Comparison of ENCODE assay signal across 8 cellular contexts in genomic region chr2:54634564-54635511, GRCh38.
A peak's percentile ranks its signal among the peaks of the same experiment; 100 is the strongest.
DNase-seq lines count a peak whose midpoint lies in the region; ATAC-seq, FAIRE-seq and TF ChIP-seq lines count a peak whose summit lies in the region.

No MANE protein-coding gene starts in this region.

- peaks cover 83% of the 10 kb centered on the region for H3K36me3 Mint-ChIP-seq in GM23338 (ENCODE audit: low read depth)

- no peak overlapping the region for H4K8ac ChIP-seq in mesendoderm (ENCODE audit: low read depth, low read length)

- no peak overlapping the region for H3K4me3 Mint-ChIP-seq in GM23338

- H3K36me3 ChIP-seq in GM23338 (ENCODE audit: insufficient read depth) (peaks cover 47% of the 10 kb centered on the region), mesendoderm (ENCODE audit: control insufficient read depth, insufficient read depth, low read length) (peaks cover 23% of the 10 kb centered on the region)

- H3K4me3 ChIP-seq in GM23338: no peak overlapping the region
- no peak overlapping the region for H3K4me3 ChIP-seq in mesendoderm (ENCODE audit: low read length)

- H3K56ac ChIP-seq in mesendoderm (ENCODE audit: low read length): no peak overlapping the region

- peaks cover 3% of the 10 kb centered on the region for H3K79me1 ChIP-seq in mesendoderm (ENCODE audit: low read length)

- TF ChIP-seq CTCF in GM23338 (conservative IDR thresholded peaks at IDR 0.05; ENCODE audit: low read depth in 2 of 2): no peak
- TF ChIP-seq CTCF in D721Med (IDR thresholded peaks at IDR 0.05; ENCODE audit: insufficient read depth, missing control alignments): no peak

- peaks cover 7% of the 10 kb centered on the region for H3K27me3 Mint-ChIP-seq in GM23338 (ENCODE audit: insufficient read depth, low read depth, poor library complexity)

- DNase-seq in GM23338 (ENCODE audit: low spot score) (peak; percentile 38), NCI-H187 (lab: John Stamatoyannopoulos, UW) (peak; percentile 60 to 64), dermis blood vessel endothelial cell (peak; percentile 95), mesendoderm (peak; percentile 63), KBM-7 (no peak), NCI-H1105 treated with DMSO at 0.1 percent for 48 hours (lab: John Stamatoyannopoulos, UW) (no peak), D721Med (ENCODE audit: insufficient read length, low spot score) (no peak)

- no peak overlapping the region for H3K4me2 ChIP-seq in GM23338
- H3K4me2 ChIP-seq in mesendoderm (ENCODE audit: low read length): no peak overlapping the region

- peaks cover 5% of the 10 kb centered on the region for H3K4me1 ChIP-seq in GM23338 (ENCODE audit: insufficient read depth)
- no peaks in the 10 kb centered on the region for H3K4me1 ChIP-seq in mesendoderm (ENCODE audit: control insufficient read depth, low read depth, low read length)

- no peak overlapping the region for H2AK5ac ChIP-seq in mesendoderm (ENCODE audit: low read length)

- no peak overlapping the region for H2BK120ac ChIP-seq in mesendoderm (ENCODE audit: low read depth, low read length)

- in situ Hi-C loops in KBM-7 (cut with MboI; ENCODE audit: low pct_unique_long_range_greater_than_20kb, low sequenced_read_pairs): no loop called here

- no peaks in the 10 kb centered on the region for H3K9me3 Mint-ChIP-seq in GM23338

- no peak overlapping the region for H2AFZ ChIP-seq in GM23338

- no CpG with 5 or more reads among the region's 16 CpGs for WGBS in mesendoderm (ENCODE audit: extremely low coverage, insufficient coverage, low lambda C conversion rate)

- no peak overlapping the region for H3K4ac ChIP-seq in mesendoderm (ENCODE audit: low read depth, low read length)

- H3K79me2 ChIP-seq in GM23338 (replicated peaks; ENCODE audit: insufficient read depth) (0 out of 2 replicates have a peak, but pooled peaks cover 4% of the 10 kb centered on the region), mesendoderm (ENCODE audit: control insufficient read depth, insufficient read depth, low read length) (no peaks in the 10 kb centered on the region)

- no peak overlapping the region for H2BK15ac ChIP-seq in mesendoderm (replicated peaks; ENCODE audit: low read depth)

- H3F3A ChIP-seq in GM23338 (replicated peaks; ENCODE audit: low read depth): no peaks in the 10 kb centered on the region

- H4K5ac ChIP-seq in mesendoderm (ENCODE audit: low read length): no peak overlapping the region

- H2BK5ac ChIP-seq in mesendoderm (ENCODE audit: low read length): no peak overlapping the region

- FAIRE-seq in D721Med (lab: Jason Lieb, UNC): no peak

- H3K27me3 ChIP-seq in GM23338 (ENCODE audit: insufficient read depth) (no peaks in the 10 kb centered on the region), mesendoderm (ENCODE audit: insufficient read depth, low read length, poor library complexity) (no peaks in the 10 kb centered on the region)

- no peaks in the 10 kb centered on the region for H3K9me2 ChIP-seq in GM23338 (ENCODE audit: insufficient read depth)

- H3K27ac Mint-ChIP-seq in GM23338: peak overlapping the region; percentile 57

- H3K27ac ChIP-seq in GM23338 (ENCODE audit: low read depth): peak overlapping the region; percentile 45; the same call in 1 of the 2 replicates
- no peak overlapping the region for H3K27ac ChIP-seq in mesendoderm (ENCODE audit: low read depth, low read length)

- H4K20me1 ChIP-seq in GM23338 (replicated peaks; ENCODE audit: insufficient read depth): peaks cover 19% of the 10 kb centered on the region

- peak overlapping the region; percentile 3 for H3K23ac ChIP-seq in mesendoderm (ENCODE audit: low read length)

- ATAC-seq in GM18502 (IDR thresholded peaks at IDR 0.05; ENCODE audit: poor library complexity, unreplicated experiment) (peak; percentile 78), GM23338 (peak; percentile 65)

- H3K4me1 Mint-ChIP-seq in GM23338: peaks cover 12% of the 10 kb centered on the region; the same call in 2 of the 3 replicates

- H3K18ac ChIP-seq in mesendoderm (ENCODE audit: low read length): no peak overlapping the region

- no peak overlapping the region for H3K9ac ChIP-seq in mesendoderm (ENCODE audit: low read length)

TF ChIP-seq in GM23338, 12 proteins besides CTCF, POLR2A, EP300 and RAD21 (continues in another document):
- TF ChIP-seq ZNF114 (CRISPR knock-in tag; IDR thresholded peaks at IDR 0.05) (no peak), STAT1 (IDR thresholded peaks at IDR 0.05; ENCODE audit: unreplicated experiment) (no peak), EZH2phosphoT487 (IDR thresholded peaks at IDR 0.05; ENCODE audit: unreplicated experiment) (no peak)
- TF ChIP-seq, protein P1, sequence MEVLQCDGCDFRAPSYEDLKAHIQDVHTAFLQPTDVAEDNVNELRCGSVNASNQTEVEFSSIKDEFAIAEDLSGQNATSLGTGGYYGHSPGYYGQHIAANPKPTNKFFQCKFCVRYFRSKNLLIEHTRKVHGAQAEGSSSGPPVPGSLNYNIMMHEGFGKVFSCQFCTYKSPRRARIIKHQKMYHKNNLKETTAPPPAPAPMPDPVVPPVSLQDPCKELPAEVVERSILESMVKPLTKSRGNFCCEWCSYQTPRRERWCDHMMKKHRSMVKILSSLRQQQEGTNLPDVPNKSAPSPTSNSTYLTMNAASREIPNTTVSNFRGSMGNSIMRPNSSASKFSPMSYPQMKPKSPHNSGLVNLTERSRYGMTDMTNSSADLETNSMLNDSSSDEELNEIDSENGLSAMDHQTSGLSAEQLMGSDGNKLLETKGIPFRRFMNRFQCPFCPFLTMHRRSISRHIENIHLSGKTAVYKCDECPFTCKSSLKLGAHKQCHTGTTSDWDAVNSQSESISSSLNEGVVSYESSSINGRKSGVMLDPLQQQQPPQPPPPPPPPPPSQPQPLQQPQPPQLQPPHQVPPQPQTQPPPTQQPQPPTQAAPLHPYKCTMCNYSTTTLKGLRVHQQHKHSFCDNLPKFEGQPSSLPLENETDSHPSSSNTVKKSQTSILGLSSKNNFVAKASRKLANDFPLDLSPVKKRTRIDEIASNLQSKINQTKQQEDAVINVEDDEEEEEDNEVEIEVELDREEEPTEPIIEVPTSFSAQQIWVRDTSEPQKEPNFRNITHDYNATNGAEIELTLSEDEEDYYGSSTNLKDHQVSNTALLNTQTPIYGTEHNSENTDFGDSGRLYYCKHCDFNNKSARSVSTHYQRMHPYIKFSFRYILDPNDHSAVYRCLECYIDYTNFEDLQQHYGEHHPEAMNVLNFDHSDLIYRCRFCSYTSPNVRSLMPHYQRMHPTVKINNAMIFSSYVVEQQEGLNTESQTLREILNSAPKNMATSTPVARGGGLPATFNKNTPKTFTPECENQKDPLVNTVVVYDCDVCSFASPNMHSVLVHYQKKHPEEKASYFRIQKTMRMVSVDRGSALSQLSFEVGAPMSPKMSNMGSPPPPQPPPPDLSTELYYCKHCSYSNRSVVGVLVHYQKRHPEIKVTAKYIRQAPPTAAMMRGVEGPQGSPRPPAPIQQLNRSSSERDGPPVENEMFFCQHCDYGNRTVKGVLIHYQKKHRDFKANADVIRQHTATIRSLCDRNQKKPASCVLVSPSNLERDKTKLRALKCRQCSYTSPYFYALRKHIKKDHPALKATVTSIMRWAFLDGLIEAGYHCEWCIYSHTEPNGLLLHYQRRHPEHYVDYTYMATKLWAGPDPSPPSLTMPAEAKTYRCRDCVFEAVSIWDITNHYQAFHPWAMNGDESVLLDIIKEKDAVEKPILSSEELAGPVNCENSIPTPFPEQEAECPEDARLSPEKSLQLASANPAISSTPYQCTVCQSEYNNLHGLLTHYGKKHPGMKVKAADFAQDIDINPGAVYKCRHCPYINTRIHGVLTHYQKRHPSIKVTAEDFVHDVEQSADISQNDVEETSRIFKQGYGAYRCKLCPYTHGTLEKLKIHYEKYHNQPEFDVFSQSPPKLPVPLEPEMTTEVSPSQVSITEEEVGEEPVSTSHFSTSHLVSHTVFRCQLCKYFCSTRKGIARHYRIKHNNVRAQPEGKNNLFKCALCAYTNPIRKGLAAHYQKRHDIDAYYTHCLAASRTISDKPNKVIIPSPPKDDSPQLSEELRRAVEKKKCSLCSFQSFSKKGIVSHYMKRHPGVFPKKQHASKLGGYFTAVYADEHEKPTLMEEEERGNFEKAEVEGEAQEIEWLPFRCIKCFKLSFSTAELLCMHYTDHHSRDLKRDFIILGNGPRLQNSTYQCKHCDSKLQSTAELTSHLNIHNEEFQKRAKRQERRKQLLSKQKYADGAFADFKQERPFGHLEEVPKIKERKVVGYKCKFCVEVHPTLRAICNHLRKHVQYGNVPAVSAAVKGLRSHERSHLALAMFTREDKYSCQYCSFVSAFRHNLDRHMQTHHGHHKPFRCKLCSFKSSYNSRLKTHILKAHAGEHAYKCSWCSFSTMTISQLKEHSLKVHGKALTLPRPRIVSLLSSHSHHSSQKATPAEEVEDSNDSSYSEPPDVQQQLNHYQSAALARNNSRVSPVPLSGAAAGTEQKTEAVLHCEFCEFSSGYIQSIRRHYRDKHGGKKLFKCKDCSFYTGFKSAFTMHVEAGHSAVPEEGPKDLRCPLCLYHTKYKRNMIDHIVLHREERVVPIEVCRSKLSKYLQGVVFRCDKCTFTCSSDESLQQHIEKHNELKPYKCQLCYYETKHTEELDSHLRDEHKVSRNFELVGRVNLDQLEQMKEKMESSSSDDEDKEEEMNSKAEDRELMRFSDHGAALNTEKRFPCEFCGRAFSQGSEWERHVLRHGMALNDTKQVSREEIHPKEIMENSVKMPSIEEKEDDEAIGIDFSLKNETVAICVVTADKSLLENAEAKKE (CRISPR knock-in tag; IDR thresholded peaks at IDR 0.05): no peak
- TF ChIP-seq, protein P2, sequence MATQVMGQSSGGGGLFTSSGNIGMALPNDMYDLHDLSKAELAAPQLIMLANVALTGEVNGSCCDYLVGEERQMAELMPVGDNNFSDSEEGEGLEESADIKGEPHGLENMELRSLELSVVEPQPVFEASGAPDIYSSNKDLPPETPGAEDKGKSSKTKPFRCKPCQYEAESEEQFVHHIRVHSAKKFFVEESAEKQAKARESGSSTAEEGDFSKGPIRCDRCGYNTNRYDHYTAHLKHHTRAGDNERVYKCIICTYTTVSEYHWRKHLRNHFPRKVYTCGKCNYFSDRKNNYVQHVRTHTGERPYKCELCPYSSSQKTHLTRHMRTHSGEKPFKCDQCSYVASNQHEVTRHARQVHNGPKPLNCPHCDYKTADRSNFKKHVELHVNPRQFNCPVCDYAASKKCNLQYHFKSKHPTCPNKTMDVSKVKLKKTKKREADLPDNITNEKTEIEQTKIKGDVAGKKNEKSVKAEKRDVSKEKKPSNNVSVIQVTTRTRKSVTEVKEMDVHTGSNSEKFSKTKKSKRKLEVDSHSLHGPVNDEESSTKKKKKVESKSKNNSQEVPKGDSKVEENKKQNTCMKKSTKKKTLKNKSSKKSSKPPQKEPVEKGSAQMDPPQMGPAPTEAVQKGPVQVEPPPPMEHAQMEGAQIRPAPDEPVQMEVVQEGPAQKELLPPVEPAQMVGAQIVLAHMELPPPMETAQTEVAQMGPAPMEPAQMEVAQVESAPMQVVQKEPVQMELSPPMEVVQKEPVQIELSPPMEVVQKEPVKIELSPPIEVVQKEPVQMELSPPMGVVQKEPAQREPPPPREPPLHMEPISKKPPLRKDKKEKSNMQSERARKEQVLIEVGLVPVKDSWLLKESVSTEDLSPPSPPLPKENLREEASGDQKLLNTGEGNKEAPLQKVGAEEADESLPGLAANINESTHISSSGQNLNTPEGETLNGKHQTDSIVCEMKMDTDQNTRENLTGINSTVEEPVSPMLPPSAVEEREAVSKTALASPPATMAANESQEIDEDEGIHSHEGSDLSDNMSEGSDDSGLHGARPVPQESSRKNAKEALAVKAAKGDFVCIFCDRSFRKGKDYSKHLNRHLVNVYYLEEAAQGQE (IDR thresholded peaks at IDR 0.05; ENCODE audit: unreplicated experiment): no peak

Comparison
In these comparisons a context has a peak if more than half of its experiments do, and no peak if none do; other contexts are left out.
1. DNase-seq: peak in GM23338 (single experiment), NCI-H187 (2 of 2), dermis blood vessel endothelial cell (single experiment) and mesendoderm (single experiment); none in KBM-7 (single experiment), NCI-H1105 treated with DMSO at 0.1 percent for 48 hours (single experiment) and D721Med (single experiment).